In the genomic region with DNA sequence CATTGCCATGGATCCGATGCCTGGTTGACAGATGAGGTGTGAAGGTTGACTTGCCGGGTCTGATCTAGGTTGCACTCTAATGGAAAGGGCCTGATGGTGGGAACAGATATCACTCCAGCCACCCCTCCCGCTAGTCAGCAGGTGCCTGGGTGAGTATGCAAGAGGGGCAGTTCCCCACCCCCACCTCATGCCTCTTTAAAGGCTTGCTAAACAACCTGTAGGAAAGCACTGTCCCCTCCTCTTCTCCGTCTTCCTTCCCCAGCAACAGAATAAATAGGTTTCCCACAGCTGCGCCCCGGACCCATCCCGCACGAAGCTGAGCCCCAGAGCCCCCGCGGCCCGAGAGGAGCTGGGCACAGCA, we compare ENCODE assay signal across 11 cellular contexts. TPM values are rescaled to one million over a fixed set of nuclear protein-coding genes. Genes with fewer than 3 reads are reported as not detected.
DNase-seq lines count a peak whose midpoint lies in the region; ATAC-seq and TF ChIP-seq lines count a peak whose summit lies in the region.
"Had no signal": no experiment of that assay in that cellular context is flagged by ENCODE, and none has a peak within 500 bp of the region (broad histone marks: within the 10 kb centered on the region; RNA-seq: fewer than 3 reads in every experiment).

No MANE protein-coding gene starts in this region.

- DNase-seq in Caco-2 (no peak), hepatocyte (ENCODE audit: low spot score) (no peak), germinal center (ENCODE audit: low spot score) (no peak)
- DNase-seq in activated CD8-positive, alpha-beta memory T cell treated with anti-CD3 and anti-CD28 coated beads, Interleukin-2, amount 50 U/mL, for 4 hours, result no peak
- DNase-seq: NCI-H2081 had no signal

- H3K27ac ChIP-seq in KMS-11, result no peak overlapping the region
- H3K27ac ChIP-seq in hepatocyte, result no peak overlapping the region
- no peak overlapping the region for H3K27ac ChIP-seq in rectal smooth muscle tissue (ENCODE audit: low read depth, low read length)
- H3K27ac ChIP-seq: SJSA1 had no signal

- no peaks in the 10 kb centered on the region for H3K4me1 Mint-ChIP-seq in Caco-2 (ENCODE audit: low read depth, unreplicated experiment)

- H3K4me2 ChIP-seq in KMS-11 (no peak overlapping the region), hepatocyte (peak overlapping the region; percentile 93)

- TF ChIP-seq CTCF in Caco-2 (IDR thresholded peaks at IDR 0.05; ENCODE audit: insufficient read depth in 1 of 2, low read depth in 1 of 2, low read length in 1 of 2, severe bottlenecking in 1 of 2, unreplicated experiment in 1 of 2), result no peak
- no peak for TF ChIP-seq CTCF in KMS-11 (conservative IDR thresholded peaks at IDR 0.05; ENCODE audit: low read depth, low read length)
- TF ChIP-seq CTCF in hepatocyte (IDR thresholded peaks at IDR 0.05; ENCODE audit: poor library complexity), result no peak

- H3K9me2 ChIP-seq in hepatocyte (replicated peaks; ENCODE audit: insufficient read depth), result no peaks in the 10 kb centered on the region

- CTCF ChIA-PET in Caco-2 (lab: Charles Lee), result no interaction called here

- H3K79me2 ChIP-seq in KMS-11 (ENCODE audit: insufficient read depth, low read depth) (no peaks in the 10 kb centered on the region), hepatocyte (no peaks in the 10 kb centered on the region)

- intact Hi-C loops in Caco-2 (cut with micrococcal nuclease; ENCODE audit: unreplicated experiment), result no loop called here

- ATAC-seq in GM18907 (IDR thresholded peaks at IDR 0.05; ENCODE audit: unreplicated experiment), result no peak
- ATAC-seq in GM21367 (IDR thresholded peaks at IDR 0.05; ENCODE audit: unreplicated experiment), result no peak

- H3K36me3 ChIP-seq in Caco-2 (ENCODE audit: control insufficient read depth, insufficient read depth, low read length) (no peaks in the 10 kb centered on the region), KMS-11 (ENCODE audit: insufficient read depth) (no peaks in the 10 kb centered on the region), hepatocyte (replicated peaks; ENCODE audit: insufficient read depth, low read depth) (no peaks in the 10 kb centered on the region), rectal smooth muscle tissue (ENCODE audit: control insufficient read depth, insufficient read depth, low read length) (no peaks in the 10 kb centered on the region)
- H3K36me3 ChIP-seq: SJSA1 had no signal

- POLR2A ChIA-PET in Caco-2 (lab: Charles Lee), result no interaction called here

- H3K4me3 ChIP-seq in Caco-2 (ENCODE audit: low read depth, low read length) (no peak overlapping the region), KMS-11 (IDR thresholded peaks at IDR 0.05; ENCODE audit: insufficient read depth, low read depth, low read length) (no peak overlapping the region), hepatocyte (no peak overlapping the region), rectal smooth muscle tissue (ENCODE audit: low read length) (peak overlapping the region; percentile 62)
- H3K4me3 ChIP-seq: SJSA1 had no signal

- H3K9me3 ChIP-seq in Caco-2 (no peaks in the 10 kb centered on the region), hepatocyte (ENCODE audit: low read depth) (no peaks in the 10 kb centered on the region)
- H3K9me3 ChIP-seq: SJSA1 had no signal

- H3K4me1 ChIP-seq in Caco-2 (0 out of 2 replicates have a peak, but pooled peaks cover 4% of the 10 kb centered on the region), KMS-11 (ENCODE audit: low read depth, poor library complexity, severe bottlenecking) (no peaks in the 10 kb centered on the region), hepatocyte (ENCODE audit: insufficient read depth) (peaks cover 26% of the 10 kb centered on the region), rectal smooth muscle tissue (ENCODE audit: control insufficient read depth, insufficient read depth, low read length) (peaks cover 12% of the 10 kb centered on the region)

- WGBS in hepatocyte (ENCODE audit: low lambda C conversion rate, missing lambda C conversion rate), result 8% methylated on average over 11 of the region's 11 CpGs

- H3K9me3 Mint-ChIP-seq in Caco-2 (ENCODE audit: unreplicated experiment), result no peaks in the 10 kb centered on the region

- no peaks in the 10 kb centered on the region for H3K36me3 Mint-ChIP-seq in Caco-2 (ENCODE audit: insufficient read depth, unreplicated experiment)

- peak overlapping the region; percentile 78 for H3K4me3 Mint-ChIP-seq in Caco-2 (ENCODE audit: unreplicated experiment)

- no peak overlapping the region for H3K9ac ChIP-seq in KMS-11
- no peak overlapping the region for H3K9ac ChIP-seq in rectal smooth muscle tissue (ENCODE audit: low read length)

- peaks cover 37% of the 10 kb centered on the region for H3K27me3 Mint-ChIP-seq in Caco-2 (ENCODE audit: insufficient read depth, unreplicated experiment)

- H4K20me1 ChIP-seq in KMS-11 (ENCODE audit: insufficient read depth) (no peaks in the 10 kb centered on the region), hepatocyte (ENCODE audit: insufficient read depth, poor library complexity, severe bottlenecking) (no peaks in the 10 kb centered on the region)

- H2AFZ ChIP-seq in KMS-11 (ENCODE audit: low read depth) (peak overlapping the region; percentile 40; the same call in 1 of the 2 replicates), hepatocyte (peak overlapping the region; percentile 53)

- H3K27ac Mint-ChIP-seq in Caco-2 (ENCODE audit: unreplicated experiment), result no peak overlapping the region

- H3K27me3 ChIP-seq in Caco-2 (replicated peaks; ENCODE audit: control insufficient read depth, insufficient read depth, low read length) (peaks cover 4% of the 10 kb centered on the region), KMS-11 (ENCODE audit: insufficient read depth, low read depth) (peaks cover 42% of the 10 kb centered on the region), hepatocyte (peaks cover 88% of the 10 kb centered on the region), rectal smooth muscle tissue (ENCODE audit: control insufficient read depth, insufficient read depth, low read length) (peaks cover 44% of the 10 kb centered on the region)

- BruUV-seq in Caco-2 (replicated peaks; lab: Mats Ljungman, UMichigan), result no TSS peak

RNA-seq across cellular contexts. Expression of gene TMEM132E, which starts 0.7 kb away (rescaled TPM):
- 0.07 TPM in 1 of 2 replicates, not detected in the other for total RNA-seq in Caco-2 (2022)
- total RNA-seq in hepatocyte, result 0.27 and 0.28 TPM in 2 replicates
- polyA plus RNA-seq in hepatocyte, result 0.98 and 1.2 TPM in 2 replicates
- total RNA-seq: HT-29 had no signal
